ENCODE assay signal across 19 cellular contexts in genomic region chr18:48668466-48669179, GRCh38.
DNase-seq lines count a peak whose midpoint lies in the region; ATAC-seq and TF ChIP-seq lines count a peak whose summit lies in the region.
"Had no signal": no experiment of that assay in that cellular context is flagged by ENCODE, and none has a peak within 500 bp of the region (broad histone marks: within the 10 kb centered on the region; RNA-seq: fewer than 3 reads in every experiment).

No MANE protein-coding gene starts in this region.

- DNase-seq in cardiac septum (ENCODE audit: low spot score) (peak; percentile 72), left cardiac atrium (no peak), SK-MEL-5 (ENCODE audit: low read depth, low spot score) (peak; percentile 37), fibroblast of villous mesenchyme (ENCODE audit: low read depth) (no peak), cerebellar nuclear complex (lab: John Stamatoyannopoulos, UW) (no peak)
- DNase-seq: activated CD8-positive, alpha-beta memory T cell treated with anti-CD3 and anti-CD28 coated beads, Interleukin-2, amount 10 ng/mL, durations not matched to agents 7 days and 5 days; activated gamma-delta T cell treated with Interleukin-2 at 50 U/mL for 16 hours; colonic mucosa; mucosa of descending colon; NCI-H526 treated with DMSO at 0.1 percent for 48 hours; SIG-M5; sigmoid colon; stimulated activated naive CD8-positive, alpha-beta T cell treated with anti-CD3 and anti-CD28 coated beads, Interleukin-15, amount 100 ng/mL, for 72 hours; T-helper 2 cell; upper lobe of left lung had no signal

- H3K27ac Mint-ChIP-seq in stimulated activated memory B cell treated with anti-CD40 and anti-IgM and Interleukin-4, amounts not matched to agents 10 μg/mL and 1 μg/mL and 100 μg/mL, for 72 hours = peak overlapping the region; percentile 65
- H3K27ac Mint-ChIP-seq: activated CD8-positive, alpha-beta memory T cell treated with anti-CD3 and anti-CD28 coated beads, Interleukin-2, amount 10 ng/mL, durations not matched to agents 7 days and 5 days; CD4-positive, alpha-beta T cell; stimulated activated naive CD8-positive, alpha-beta T cell treated with anti-CD3 and anti-CD28 coated beads, Interleukin-15, amount 100 ng/mL, for 72 hours had no signal

- H3K4me3 ChIP-seq in fibroblast of villous mesenchyme (ENCODE audit: low read depth, low read length) = no peak overlapping the region
- H3K4me3 ChIP-seq: colonic mucosa, mucosa of descending colon, sigmoid colon, upper lobe of left lung had no signal

- in situ Hi-C loops in SK-MEL-5 (cut with HindIII; ENCODE audit: low pct_unique_long_range_greater_than_20kb, low sequenced_read_pairs) = no loop called here

- ATAC-seq in left cardiac atrium (no peak), HG02870 (IDR thresholded peaks at IDR 0.05; ENCODE audit: unreplicated experiment) (no peak), GM21423 (IDR thresholded peaks at IDR 0.05; ENCODE audit: unreplicated experiment) (no peak)
- no peak for ATAC-seq in stimulated activated memory B cell treated with anti-CD40 and anti-IgM and Interleukin-4, amounts not matched to agents 10 μg/mL and 1 μg/mL and 100 μg/mL, for 72 hours
- ATAC-seq: activated CD8-positive, alpha-beta memory T cell treated with anti-CD3 and anti-CD28 coated beads, Interleukin-2, amount 10 ng/mL, durations not matched to agents 7 days and 5 days; stimulated activated naive CD8-positive, alpha-beta T cell treated with anti-CD3 and anti-CD28 coated beads, Interleukin-15, amount 100 ng/mL, for 72 hours had no signal

- peaks cover 10% of the 10 kb centered on the region for H3K9me3 Mint-ChIP-seq in stimulated activated memory B cell treated with anti-CD40 and anti-IgM and Interleukin-4, amounts not matched to agents 10 μg/mL and 1 μg/mL and 100 μg/mL, for 72 hours
- H3K9me3 Mint-ChIP-seq: CD4-positive, alpha-beta T cell had no signal

- peak; percentile 10 for TF ChIP-seq CTCF in fibroblast of villous mesenchyme (IDR thresholded peaks at IDR 0.05; ENCODE audit: insufficient read depth, low read depth, low read length)

- peaks cover 29% of the 10 kb centered on the region for H3K36me3 Mint-ChIP-seq in stimulated activated memory B cell treated with anti-CD40 and anti-IgM and Interleukin-4, amounts not matched to agents 10 μg/mL and 1 μg/mL and 100 μg/mL, for 72 hours

- peaks cover 22% of the 10 kb centered on the region for H3K4me1 Mint-ChIP-seq in stimulated activated memory B cell treated with anti-CD40 and anti-IgM and Interleukin-4, amounts not matched to agents 10 μg/mL and 1 μg/mL and 100 μg/mL, for 72 hours
- H3K4me1 Mint-ChIP-seq: activated CD8-positive, alpha-beta memory T cell treated with anti-CD3 and anti-CD28 coated beads, Interleukin-2, amount 10 ng/mL, durations not matched to agents 7 days and 5 days; stimulated activated naive CD8-positive, alpha-beta T cell treated with anti-CD3 and anti-CD28 coated beads, Interleukin-15, amount 100 ng/mL, for 72 hours had no signal

- H3K27me3 Mint-ChIP-seq in stimulated activated memory B cell treated with anti-CD40 and anti-IgM and Interleukin-4, amounts not matched to agents 10 μg/mL and 1 μg/mL and 100 μg/mL, for 72 hours = no peaks in the 10 kb centered on the region
- H3K27me3 Mint-ChIP-seq: activated CD8-positive, alpha-beta memory T cell treated with anti-CD3 and anti-CD28 coated beads, Interleukin-2, amount 10 ng/mL, durations not matched to agents 7 days and 5 days; CD4-positive, alpha-beta T cell; stimulated activated naive CD8-positive, alpha-beta T cell treated with anti-CD3 and anti-CD28 coated beads, Interleukin-15, amount 100 ng/mL, for 72 hours had no signal

- intact Hi-C loops in cardiac septum (cut with DNase I) = loop anchor here (10.0 kb wide), 1 partner anchor 634 kb away; no protein-coding TSS in a partner anchor
- intact Hi-C loops in left cardiac atrium (cut with DNase I) = loop anchor here in 1 of 2 donors (10.0 kb wide), 1 partner anchor 124 kb away; no protein-coding TSS in a partner anchor

- H3K4me3 Mint-ChIP-seq in stimulated activated memory B cell treated with anti-CD40 and anti-IgM and Interleukin-4, amounts not matched to agents 10 μg/mL and 1 μg/mL and 100 μg/mL, for 72 hours = no peak overlapping the region
- H3K4me3 Mint-ChIP-seq: activated CD8-positive, alpha-beta memory T cell treated with anti-CD3 and anti-CD28 coated beads, Interleukin-2, amount 10 ng/mL, durations not matched to agents 7 days and 5 days; CD4-positive, alpha-beta T cell; stimulated activated naive CD8-positive, alpha-beta T cell treated with anti-CD3 and anti-CD28 coated beads, Interleukin-15, amount 100 ng/mL, for 72 hours had no signal

Comparison
In these comparisons a context has a peak if more than half of its experiments do, and no peak if none do; other contexts are left out.
1. DNase-seq: peak in cardiac septum (single experiment) and SK-MEL-5 (single experiment); none in left cardiac atrium (single experiment), fibroblast of villous mesenchyme (single experiment) and cerebellar nuclear complex (0 of 2).